In the genomic region with DNA sequence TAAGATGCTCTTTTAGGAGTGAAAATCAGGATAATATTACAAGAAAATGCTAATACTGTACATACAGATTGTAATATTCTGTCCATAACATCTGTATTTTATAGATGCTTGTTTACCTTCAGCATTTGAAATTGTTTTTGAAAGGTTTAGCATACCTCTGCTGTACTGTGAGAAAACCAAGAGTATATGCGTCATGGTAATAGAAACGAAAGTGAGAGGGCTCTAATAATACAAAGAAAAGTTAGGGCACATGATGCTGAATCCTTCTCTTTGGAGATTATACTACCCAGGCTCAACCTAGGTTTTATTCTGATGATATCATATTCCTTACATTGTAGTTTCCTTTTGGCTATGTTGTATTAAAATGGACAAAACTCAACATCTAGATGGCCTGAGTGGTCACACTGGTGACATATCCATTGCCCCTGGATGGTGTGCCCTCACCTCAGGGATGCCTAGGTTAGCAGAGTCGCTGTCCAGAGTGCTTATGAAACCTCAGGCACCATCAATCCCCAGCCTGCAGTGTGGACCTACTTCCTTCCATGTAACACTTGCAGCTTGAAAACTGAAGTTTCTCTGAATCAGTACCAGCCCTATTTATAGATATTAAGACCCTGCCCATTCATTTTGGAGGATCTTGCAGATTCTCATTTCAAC, we compare ENCODE assay signal across 21 cellular contexts.
A peak's percentile ranks its signal among the peaks of the same experiment; 100 is the strongest.
DNase-seq lines count a peak whose midpoint lies in the region; ATAC-seq, FAIRE-seq and TF ChIP-seq lines count a peak whose summit lies in the region.
"Had no signal": no experiment of that assay in that cellular context is flagged by ENCODE, and none has a peak within 500 bp of the region (broad histone marks: within the 10 kb centered on the region; RNA-seq: fewer than 3 reads in every experiment).

No MANE protein-coding gene starts in this region.

- WGBS in A549 (ENCODE audit: missing lambda C conversion rate): 5% methylated on average over 3 of the region's 3 CpGs

- no peak overlapping the region for H3K4me3 ChIP-seq in A549
- H3K4me3 ChIP-seq in HEK293 (ENCODE audit: low read depth, low read length): no peak overlapping the region
- H3K4me3 ChIP-seq: skin epidermis had no signal

- H3K4me1 ChIP-seq in A549 (no peaks in the 10 kb centered on the region), HEK293 (ENCODE audit: control insufficient read depth, insufficient read depth, low read length) (no peaks in the 10 kb centered on the region)
- H3K4me1 ChIP-seq: parathyroid adenoma had no signal

- no peak for TF ChIP-seq POLR2A in A549 (IDR thresholded peaks at IDR 0.05; ENCODE audit: low read length)

- no peak for TF ChIP-seq RAD21 in A549 (conservative IDR thresholded peaks at IDR 0.05 in 1 of 2, IDR thresholded peaks at IDR 0.05 in 1 of 2)

- H3K27ac ChIP-seq in A549: no peak overlapping the region
- H3K27ac ChIP-seq in HEK293 (ENCODE audit: extremely low read depth, low read depth, low read length): no peak overlapping the region
- H3K27ac ChIP-seq: parathyroid adenoma, skin epidermis had no signal

- H3K9me3 ChIP-seq in A549 (no peaks in the 10 kb centered on the region), HEK293 (ENCODE audit: control insufficient read depth, insufficient read depth, low read depth, low read length) (no peaks in the 10 kb centered on the region)

- no peak for DNase-seq in A549 (ENCODE audit: low read depth in 1 of 2, low spot score in 1 of 2)
- DNase-seq in iPS DF 19.7 (ENCODE audit: low read depth, low spot score): peak; percentile 7
- no peak for DNase-seq in hepatic stellate cell (ENCODE audit: low spot score)
- DNase-seq in middle frontal gyrus (ENCODE audit: extremely low spot score, low spot score): no peak
- DNase-seq: activated B cell treated with CpG ODN at 0.5 μM for 24 hours; amygdala; CD8-positive, alpha-beta T cell; central memory CD4-positive, alpha-beta T cell; effector CD8-positive, alpha-beta T cell; left colon; MV-4-11; NCI-H2081; stimulated activated CD4-positive, alpha-beta T cell treated with anti-CD3 and anti-CD28 coated beads, Interleukin-4, amount 100 ng/mL, for 24 hours; T-cell had no signal

- no peak for FAIRE-seq in A549 (lab: Jason Lieb, UNC)

- CTCF ChIA-PET in A549 (lab: Yijun Ruan, JAX) (no interaction called here), HEK293 (lab: Yijun Ruan, JAX) (no interaction called here)

- H3K4me2 ChIP-seq in A549: no peak overlapping the region

- POLR2A ChIA-PET in A549 (lab: Yijun Ruan, JAX): no interaction called here
- POLR2A ChIA-PET in HEK293 (lab: Yijun Ruan, JAX): no interaction called here

- no peak for TF ChIP-seq EP300 in A549 (IDR thresholded peaks at IDR 0.05)

- no peak for TF ChIP-seq CTCF in A549 (IDR thresholded peaks at IDR 0.05)
- no peak for TF ChIP-seq CTCF in HEK293 (tag by site-specific recombination; IDR thresholded peaks at IDR 0.05)

- no peaks in the 10 kb centered on the region for H3K36me3 ChIP-seq in HEK293 (ENCODE audit: control insufficient read depth in 2 of 2, insufficient read depth in 1 of 2, low read length in 2 of 2)

- ATAC-seq in A549: no peak
- 0 out of 3 replicates have a peak, but pooled peaks have one; percentile 37 for ATAC-seq in SK-N-SH treated with all-trans-retinoic acid at 6 μM for 48 hours
- no peak for ATAC-seq in GM18498 (IDR thresholded peaks at IDR 0.05; ENCODE audit: unreplicated experiment)
- ATAC-seq in GM21381 (IDR thresholded peaks at IDR 0.05; ENCODE audit: unreplicated experiment): no peak
- ATAC-seq: CD8-positive, alpha-beta T cell; left colon; Panc1; T-cell had no signal

TF ChIP-seq in A549, 52 proteins besides CTCF, POLR2A, EP300 and RAD21 (continues in another document):
- TF ChIP-seq, protein P1, sequence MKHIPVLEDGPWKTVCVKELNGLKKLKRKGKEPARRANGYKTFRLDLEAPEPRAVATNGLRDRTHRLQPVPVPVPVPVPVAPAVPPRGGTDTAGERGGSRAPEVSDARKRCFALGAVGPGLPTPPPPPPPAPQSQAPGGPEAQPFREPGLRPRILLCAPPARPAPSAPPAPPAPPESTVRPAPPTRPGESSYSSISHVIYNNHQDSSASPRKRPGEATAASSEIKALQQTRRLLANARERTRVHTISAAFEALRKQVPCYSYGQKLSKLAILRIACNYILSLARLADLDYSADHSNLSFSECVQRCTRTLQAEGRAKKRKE (CRISPR knock-in tag; IDR thresholded peaks at IDR 0.05; ENCODE audit: low read depth): no peak

TF ChIP-seq in HEK293, 187 proteins besides CTCF, POLR2A, EP300 and RAD21 (continues in another document):
- TF ChIP-seq, protein P2, sequence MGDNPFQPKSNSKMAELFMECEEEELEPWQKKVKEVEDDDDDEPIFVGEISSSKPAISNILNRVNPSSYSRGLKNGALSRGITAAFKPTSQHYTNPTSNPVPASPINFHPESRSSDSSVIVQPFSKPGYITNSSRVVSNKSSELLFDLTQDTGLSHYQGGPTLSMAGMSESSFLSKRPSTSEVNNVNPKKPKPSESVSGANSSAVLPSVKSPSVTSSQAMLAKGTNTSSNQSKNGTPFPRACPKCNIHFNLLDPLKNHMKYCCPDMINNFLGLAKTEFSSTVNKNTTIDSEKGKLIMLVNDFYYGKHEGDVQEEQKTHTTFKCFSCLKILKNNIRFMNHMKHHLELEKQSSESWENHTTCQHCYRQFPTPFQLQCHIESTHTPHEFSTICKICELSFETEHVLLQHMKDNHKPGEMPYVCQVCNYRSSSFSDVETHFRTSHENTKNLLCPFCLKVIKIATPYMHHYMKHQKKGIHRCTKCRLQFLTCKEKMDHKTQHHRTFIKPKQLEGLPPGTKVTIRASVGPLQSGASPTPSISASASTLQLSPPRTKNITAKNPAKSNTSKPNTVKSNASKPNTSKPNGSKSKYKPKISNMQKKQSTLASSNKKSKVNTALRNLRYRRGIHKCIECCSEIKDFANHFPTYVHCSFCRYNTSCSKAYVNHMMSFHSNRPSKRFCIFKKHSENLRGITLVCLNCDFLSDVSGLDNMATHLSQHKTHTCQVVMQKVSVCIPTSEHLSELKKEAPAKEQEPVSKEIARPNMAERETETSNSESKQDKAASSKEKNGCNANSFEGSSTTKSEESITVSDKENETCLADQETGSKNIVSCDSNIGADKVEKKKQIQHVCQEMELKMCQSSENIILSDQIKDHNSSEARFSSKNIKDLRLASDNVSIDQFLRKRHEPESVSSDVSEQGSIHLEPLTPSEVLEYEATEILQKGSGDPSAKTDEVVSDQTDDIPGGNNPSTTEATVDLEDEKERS (tag by site-specific recombination; IDR thresholded peaks at IDR 0.05): no peak
- no peak for TF ChIP-seq ZBTB8A (tag by site-specific recombination; IDR thresholded peaks at IDR 0.05)

TF ChIP-seq in SK-N-SH treated with all-trans-retinoic acid at 6 μM for 48 hours, 23 proteins besides CTCF, POLR2A, EP300 and RAD21:
- TF ChIP-seq ZNF8 (CRISPR knock-in tag; IDR thresholded peaks at IDR 0.05) (no peak), ISL1 (CRISPR knock-in tag; IDR thresholded peaks at IDR 0.05) (no peak), TOX (CRISPR knock-in tag; IDR thresholded peaks at IDR 0.05; ENCODE audit: borderline replicate concordance) (no peak), ZNF70 (CRISPR knock-in tag; IDR thresholded peaks at IDR 0.05) (no peak), ESRRG (CRISPR knock-in tag; IDR thresholded peaks at IDR 0.05) (no peak), OSR1 (CRISPR knock-in tag; IDR thresholded peaks at IDR 0.05) (no peak), ZFP30 (CRISPR knock-in tag; IDR thresholded peaks at IDR 0.05) (no peak), ZNF565 (CRISPR knock-in tag; conservative IDR thresholded peaks at IDR 0.05; ENCODE audit: low read depth) (no peak), GLIS3 (CRISPR knock-in tag; IDR thresholded peaks at IDR 0.05) (no peak), TCF4 (CRISPR knock-in tag; IDR thresholded peaks at IDR 0.05; ENCODE audit: borderline replicate concordance) (no peak), RARB (CRISPR knock-in tag; IDR thresholded peaks at IDR 0.05) (no peak), CSDC2 (CRISPR knock-in tag; IDR thresholded peaks at IDR 0.05) (no peak), BACH2 (CRISPR knock-in tag; IDR thresholded peaks at IDR 0.05; ENCODE audit: borderline replicate concordance) (no peak)
- TF ChIP-seq, protein P3, sequence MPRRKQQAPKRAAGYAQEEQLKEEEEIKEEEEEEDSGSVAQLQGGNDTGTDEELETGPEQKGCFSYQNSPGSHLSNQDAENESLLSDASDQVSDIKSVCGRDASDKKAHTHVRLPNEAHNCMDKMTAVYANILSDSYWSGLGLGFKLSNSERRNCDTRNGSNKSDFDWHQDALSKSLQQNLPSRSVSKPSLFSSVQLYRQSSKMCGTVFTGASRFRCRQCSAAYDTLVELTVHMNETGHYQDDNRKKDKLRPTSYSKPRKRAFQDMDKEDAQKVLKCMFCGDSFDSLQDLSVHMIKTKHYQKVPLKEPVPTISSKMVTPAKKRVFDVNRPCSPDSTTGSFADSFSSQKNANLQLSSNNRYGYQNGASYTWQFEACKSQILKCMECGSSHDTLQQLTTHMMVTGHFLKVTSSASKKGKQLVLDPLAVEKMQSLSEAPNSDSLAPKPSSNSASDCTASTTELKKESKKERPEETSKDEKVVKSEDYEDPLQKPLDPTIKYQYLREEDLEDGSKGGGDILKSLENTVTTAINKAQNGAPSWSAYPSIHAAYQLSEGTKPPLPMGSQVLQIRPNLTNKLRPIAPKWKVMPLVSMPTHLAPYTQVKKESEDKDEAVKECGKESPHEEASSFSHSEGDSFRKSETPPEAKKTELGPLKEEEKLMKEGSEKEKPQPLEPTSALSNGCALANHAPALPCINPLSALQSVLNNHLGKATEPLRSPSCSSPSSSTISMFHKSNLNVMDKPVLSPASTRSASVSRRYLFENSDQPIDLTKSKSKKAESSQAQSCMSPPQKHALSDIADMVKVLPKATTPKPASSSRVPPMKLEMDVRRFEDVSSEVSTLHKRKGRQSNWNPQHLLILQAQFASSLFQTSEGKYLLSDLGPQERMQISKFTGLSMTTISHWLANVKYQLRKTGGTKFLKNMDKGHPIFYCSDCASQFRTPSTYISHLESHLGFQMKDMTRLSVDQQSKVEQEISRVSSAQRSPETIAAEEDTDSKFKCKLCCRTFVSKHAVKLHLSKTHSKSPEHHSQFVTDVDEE (CRISPR knock-in tag; IDR thresholded peaks at IDR 0.05): no peak
TF ChIP-seq in SK-N-SH treated with all-trans-retinoic acid at 6 μM for 48 hours: peak in this region for 0.
